In the genomic region with DNA sequence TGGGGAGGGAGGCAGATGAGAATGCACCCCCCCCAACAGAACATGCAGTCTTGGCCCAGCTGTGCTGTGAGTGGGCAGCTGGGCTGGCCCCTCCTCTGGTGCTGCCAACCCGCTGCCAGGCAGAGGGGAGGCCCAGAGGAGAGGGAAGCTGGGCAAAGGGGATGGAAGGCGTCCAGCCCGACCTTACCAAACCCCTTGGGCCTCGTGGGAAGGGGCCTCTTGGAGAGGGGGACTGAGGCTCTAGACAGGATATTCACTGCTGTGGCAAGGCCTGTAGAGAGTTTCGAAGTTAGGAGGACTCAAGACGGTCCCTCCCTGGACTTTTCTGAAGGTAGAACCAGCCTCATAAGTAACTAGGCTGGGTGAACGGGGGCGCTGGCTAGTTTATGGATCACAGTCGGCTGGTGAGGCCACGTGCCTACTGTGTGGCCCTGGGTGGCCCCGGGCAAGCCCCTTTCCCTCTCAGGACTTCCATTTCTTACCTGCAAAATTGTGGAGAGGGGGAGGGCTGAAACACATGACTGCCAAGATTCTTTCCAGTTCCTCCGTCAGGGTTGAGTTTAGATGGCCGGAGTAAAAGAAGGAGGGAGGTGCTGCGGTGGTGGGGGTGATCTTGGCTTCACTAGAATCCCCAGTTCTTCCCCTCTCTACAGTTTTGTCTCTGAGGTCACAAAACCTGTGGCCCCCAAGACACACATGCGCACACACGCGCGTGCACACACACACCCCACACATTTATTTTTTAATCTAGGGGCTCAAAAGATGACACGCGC, we compare ENCODE assay signal across 2 cellular contexts.
TF ChIP-seq lines count a peak whose summit lies in the region.

No MANE protein-coding gene starts in this region.

TF ChIP-seq in SK-N-SH treated with all-trans-retinoic acid at 6 μM for 48 hours, 23 proteins besides CTCF, POLR2A, EP300 and RAD21:
- TF ChIP-seq RARB (CRISPR knock-in tag; IDR thresholded peaks at IDR 0.05) (no peak), OSR1 (CRISPR knock-in tag; IDR thresholded peaks at IDR 0.05) (no peak), GLIS3 (CRISPR knock-in tag; IDR thresholded peaks at IDR 0.05) (no peak), ZFP3 (CRISPR knock-in tag; IDR thresholded peaks at IDR 0.05) (no peak), TCF4 (CRISPR knock-in tag; IDR thresholded peaks at IDR 0.05; ENCODE audit: borderline replicate concordance) (no peak), ESRRG (CRISPR knock-in tag; IDR thresholded peaks at IDR 0.05) (no peak), ZNF565 (CRISPR knock-in tag; conservative IDR thresholded peaks at IDR 0.05; ENCODE audit: low read depth) (no peak), ZC3H10 (CRISPR knock-in tag; IDR thresholded peaks at IDR 0.05) (no peak), ZNF8 (CRISPR knock-in tag; IDR thresholded peaks at IDR 0.05) (no peak), BACH2 (CRISPR knock-in tag; IDR thresholded peaks at IDR 0.05; ENCODE audit: borderline replicate concordance) (no peak), ARNTL (CRISPR knock-in tag; IDR thresholded peaks at IDR 0.05; ENCODE audit: borderline replicate concordance, low read depth) (no peak), CSDC2 (CRISPR knock-in tag; IDR thresholded peaks at IDR 0.05) (no peak), ISL1 (CRISPR knock-in tag; IDR thresholded peaks at IDR 0.05) (no peak)
- TF ChIP-seq, protein P1, sequence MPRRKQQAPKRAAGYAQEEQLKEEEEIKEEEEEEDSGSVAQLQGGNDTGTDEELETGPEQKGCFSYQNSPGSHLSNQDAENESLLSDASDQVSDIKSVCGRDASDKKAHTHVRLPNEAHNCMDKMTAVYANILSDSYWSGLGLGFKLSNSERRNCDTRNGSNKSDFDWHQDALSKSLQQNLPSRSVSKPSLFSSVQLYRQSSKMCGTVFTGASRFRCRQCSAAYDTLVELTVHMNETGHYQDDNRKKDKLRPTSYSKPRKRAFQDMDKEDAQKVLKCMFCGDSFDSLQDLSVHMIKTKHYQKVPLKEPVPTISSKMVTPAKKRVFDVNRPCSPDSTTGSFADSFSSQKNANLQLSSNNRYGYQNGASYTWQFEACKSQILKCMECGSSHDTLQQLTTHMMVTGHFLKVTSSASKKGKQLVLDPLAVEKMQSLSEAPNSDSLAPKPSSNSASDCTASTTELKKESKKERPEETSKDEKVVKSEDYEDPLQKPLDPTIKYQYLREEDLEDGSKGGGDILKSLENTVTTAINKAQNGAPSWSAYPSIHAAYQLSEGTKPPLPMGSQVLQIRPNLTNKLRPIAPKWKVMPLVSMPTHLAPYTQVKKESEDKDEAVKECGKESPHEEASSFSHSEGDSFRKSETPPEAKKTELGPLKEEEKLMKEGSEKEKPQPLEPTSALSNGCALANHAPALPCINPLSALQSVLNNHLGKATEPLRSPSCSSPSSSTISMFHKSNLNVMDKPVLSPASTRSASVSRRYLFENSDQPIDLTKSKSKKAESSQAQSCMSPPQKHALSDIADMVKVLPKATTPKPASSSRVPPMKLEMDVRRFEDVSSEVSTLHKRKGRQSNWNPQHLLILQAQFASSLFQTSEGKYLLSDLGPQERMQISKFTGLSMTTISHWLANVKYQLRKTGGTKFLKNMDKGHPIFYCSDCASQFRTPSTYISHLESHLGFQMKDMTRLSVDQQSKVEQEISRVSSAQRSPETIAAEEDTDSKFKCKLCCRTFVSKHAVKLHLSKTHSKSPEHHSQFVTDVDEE (CRISPR knock-in tag; IDR thresholded peaks at IDR 0.05), result no peak
- TF ChIP-seq, protein P2, sequence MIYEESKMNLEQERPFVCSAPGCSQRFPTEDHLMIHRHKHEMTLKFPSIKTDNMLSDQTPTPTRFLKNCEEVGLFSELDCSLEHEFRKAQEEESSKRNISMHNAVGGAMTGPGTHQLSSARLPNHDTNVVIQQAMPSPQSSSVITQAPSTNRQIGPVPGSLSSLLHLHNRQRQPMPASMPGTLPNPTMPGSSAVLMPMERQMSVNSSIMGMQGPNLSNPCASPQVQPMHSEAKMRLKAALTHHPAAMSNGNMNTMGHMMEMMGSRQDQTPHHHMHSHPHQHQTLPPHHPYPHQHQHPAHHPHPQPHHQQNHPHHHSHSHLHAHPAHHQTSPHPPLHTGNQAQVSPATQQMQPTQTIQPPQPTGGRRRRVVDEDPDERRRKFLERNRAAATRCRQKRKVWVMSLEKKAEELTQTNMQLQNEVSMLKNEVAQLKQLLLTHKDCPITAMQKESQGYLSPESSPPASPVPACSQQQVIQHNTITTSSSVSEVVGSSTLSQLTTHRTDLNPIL (CRISPR knock-in tag; IDR thresholded peaks at IDR 0.05; ENCODE audit: low read depth), result no peak
- TF ChIP-seq, protein P3, sequence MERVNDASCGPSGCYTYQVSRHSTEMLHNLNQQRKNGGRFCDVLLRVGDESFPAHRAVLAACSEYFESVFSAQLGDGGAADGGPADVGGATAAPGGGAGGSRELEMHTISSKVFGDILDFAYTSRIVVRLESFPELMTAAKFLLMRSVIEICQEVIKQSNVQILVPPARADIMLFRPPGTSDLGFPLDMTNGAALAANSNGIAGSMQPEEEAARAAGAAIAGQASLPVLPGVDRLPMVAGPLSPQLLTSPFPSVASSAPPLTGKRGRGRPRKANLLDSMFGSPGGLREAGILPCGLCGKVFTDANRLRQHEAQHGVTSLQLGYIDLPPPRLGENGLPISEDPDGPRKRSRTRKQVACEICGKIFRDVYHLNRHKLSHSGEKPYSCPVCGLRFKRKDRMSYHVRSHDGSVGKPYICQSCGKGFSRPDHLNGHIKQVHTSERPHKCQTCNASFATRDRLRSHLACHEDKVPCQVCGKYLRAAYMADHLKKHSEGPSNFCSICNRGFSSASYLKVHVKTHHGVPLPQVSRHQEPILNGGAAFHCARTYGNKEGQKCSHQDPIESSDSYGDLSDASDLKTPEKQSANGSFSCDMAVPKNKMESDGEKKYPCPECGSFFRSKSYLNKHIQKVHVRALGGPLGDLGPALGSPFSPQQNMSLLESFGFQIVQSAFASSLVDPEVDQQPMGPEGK (CRISPR knock-in tag; IDR thresholded peaks at IDR 0.05; ENCODE audit: borderline replicate concordance), result no peak
- TF ChIP-seq, protein P4, sequence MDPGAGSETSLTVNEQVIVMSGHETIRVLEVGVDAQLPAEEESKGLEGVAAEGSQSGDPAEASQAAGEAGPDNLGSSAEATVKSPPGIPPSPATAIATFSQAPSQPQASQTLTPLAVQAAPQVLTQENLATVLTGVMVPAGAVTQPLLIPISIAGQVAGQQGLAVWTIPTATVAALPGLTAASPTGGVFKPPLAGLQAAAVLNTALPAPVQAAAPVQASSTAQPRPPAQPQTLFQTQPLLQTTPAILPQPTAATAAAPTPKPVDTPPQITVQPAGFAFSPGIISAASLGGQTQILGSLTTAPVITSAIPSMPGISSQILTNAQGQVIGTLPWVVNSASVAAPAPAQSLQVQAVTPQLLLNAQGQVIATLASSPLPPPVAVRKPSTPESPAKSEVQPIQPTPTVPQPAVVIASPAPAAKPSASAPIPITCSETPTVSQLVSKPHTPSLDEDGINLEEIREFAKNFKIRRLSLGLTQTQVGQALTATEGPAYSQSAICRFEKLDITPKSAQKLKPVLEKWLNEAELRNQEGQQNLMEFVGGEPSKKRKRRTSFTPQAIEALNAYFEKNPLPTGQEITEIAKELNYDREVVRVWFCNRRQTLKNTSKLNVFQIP (CRISPR knock-in tag; IDR thresholded peaks at IDR 0.05; ENCODE audit: borderline replicate concordance, low read depth), result no peak

TF ChIP-seq in K562, 482 proteins besides CTCF, POLR2A, EP300 and RAD21 (continues in another document):
- TF ChIP-seq FOXM1 (IDR thresholded peaks at IDR 0.05; ENCODE audit: low read depth) (no peak), FOXM1 (CRISPR knock-in tag; IDR thresholded peaks at IDR 0.05; ENCODE audit: low read depth) (no peak), SUPT5H (IDR thresholded peaks at IDR 0.05) (0 out of 2 replicates have a peak, but pooled peaks have one; percentile 33), ZNF165 (CRISPR knock-in tag; IDR thresholded peaks at IDR 0.05; ENCODE audit: borderline replicate concordance) (no peak), BRD9 (IDR thresholded peaks at IDR 0.05; ENCODE audit: low read depth, partially characterized antibody) (peak; percentile 57), ZNF232 (CRISPR knock-in tag; IDR thresholded peaks at IDR 0.05) (no peak), HNRNPK (IDR thresholded peaks at IDR 0.05; ENCODE audit: low read depth, low read length, poor library complexity, severe bottlenecking) (no peak), GABPB2 (CRISPR knock-in tag; conservative IDR thresholded peaks at IDR 0.05) (no peak), SRSF9 (IDR thresholded peaks at IDR 0.05; ENCODE audit: borderline replicate concordance, low read depth, low read length) (no peak), SMAD1 (IDR thresholded peaks at IDR 0.05; ENCODE audit: low read depth, low read length, partially characterized antibody) (no peak), NCOA1 (IDR thresholded peaks at IDR 0.05; ENCODE audit: low read depth) (0 out of 2 replicates have a peak, but pooled peaks have one; percentile 16), ZBTB7A (IDR thresholded peaks at IDR 0.05; ENCODE audit: borderline replicate concordance, control insufficient read depth, low read depth, low read length) (no peak)
- TF ChIP-seq, protein P5, sequence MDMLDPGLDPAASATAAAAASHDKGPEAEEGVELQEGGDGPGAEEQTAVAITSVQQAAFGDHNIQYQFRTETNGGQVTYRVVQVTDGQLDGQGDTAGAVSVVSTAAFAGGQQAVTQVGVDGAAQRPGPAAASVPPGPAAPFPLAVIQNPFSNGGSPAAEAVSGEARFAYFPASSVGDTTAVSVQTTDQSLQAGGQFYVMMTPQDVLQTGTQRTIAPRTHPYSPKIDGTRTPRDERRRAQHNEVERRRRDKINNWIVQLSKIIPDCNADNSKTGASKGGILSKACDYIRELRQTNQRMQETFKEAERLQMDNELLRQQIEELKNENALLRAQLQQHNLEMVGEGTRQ (CRISPR knock-in tag; IDR thresholded peaks at IDR 0.05), result 0 out of 2 replicates have a peak, but pooled peaks have one; percentile 17
- TF ChIP-seq, protein P6, sequence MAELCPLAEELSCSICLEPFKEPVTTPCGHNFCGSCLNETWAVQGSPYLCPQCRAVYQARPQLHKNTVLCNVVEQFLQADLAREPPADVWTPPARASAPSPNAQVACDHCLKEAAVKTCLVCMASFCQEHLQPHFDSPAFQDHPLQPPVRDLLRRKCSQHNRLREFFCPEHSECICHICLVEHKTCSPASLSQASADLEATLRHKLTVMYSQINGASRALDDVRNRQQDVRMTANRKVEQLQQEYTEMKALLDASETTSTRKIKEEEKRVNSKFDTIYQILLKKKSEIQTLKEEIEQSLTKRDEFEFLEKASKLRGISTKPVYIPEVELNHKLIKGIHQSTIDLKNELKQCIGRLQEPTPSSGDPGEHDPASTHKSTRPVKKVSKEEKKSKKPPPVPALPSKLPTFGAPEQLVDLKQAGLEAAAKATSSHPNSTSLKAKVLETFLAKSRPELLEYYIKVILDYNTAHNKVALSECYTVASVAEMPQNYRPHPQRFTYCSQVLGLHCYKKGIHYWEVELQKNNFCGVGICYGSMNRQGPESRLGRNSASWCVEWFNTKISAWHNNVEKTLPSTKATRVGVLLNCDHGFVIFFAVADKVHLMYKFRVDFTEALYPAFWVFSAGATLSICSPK (IDR thresholded peaks at IDR 0.05; ENCODE audit: borderline replicate concordance), result no peak
- TF ChIP-seq, protein P7, sequence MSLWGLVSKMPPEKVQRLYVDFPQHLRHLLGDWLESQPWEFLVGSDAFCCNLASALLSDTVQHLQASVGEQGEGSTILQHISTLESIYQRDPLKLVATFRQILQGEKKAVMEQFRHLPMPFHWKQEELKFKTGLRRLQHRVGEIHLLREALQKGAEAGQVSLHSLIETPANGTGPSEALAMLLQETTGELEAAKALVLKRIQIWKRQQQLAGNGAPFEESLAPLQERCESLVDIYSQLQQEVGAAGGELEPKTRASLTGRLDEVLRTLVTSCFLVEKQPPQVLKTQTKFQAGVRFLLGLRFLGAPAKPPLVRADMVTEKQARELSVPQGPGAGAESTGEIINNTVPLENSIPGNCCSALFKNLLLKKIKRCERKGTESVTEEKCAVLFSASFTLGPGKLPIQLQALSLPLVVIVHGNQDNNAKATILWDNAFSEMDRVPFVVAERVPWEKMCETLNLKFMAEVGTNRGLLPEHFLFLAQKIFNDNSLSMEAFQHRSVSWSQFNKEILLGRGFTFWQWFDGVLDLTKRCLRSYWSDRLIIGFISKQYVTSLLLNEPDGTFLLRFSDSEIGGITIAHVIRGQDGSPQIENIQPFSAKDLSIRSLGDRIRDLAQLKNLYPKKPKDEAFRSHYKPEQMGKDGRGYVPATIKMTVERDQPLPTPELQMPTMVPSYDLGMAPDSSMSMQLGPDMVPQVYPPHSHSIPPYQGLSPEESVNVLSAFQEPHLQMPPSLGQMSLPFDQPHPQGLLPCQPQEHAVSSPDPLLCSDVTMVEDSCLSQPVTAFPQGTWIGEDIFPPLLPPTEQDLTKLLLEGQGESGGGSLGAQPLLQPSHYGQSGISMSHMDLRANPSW (CRISPR knock-in tag; IDR thresholded peaks at IDR 0.05), result no peak
- TF ChIP-seq, protein P8, sequence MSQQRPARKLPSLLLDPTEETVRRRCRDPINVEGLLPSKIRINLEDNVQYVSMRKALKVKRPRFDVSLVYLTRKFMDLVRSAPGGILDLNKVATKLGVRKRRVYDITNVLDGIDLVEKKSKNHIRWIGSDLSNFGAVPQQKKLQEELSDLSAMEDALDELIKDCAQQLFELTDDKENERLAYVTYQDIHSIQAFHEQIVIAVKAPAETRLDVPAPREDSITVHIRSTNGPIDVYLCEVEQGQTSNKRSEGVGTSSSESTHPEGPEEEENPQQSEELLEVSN (IDR thresholded peaks at IDR 0.05; ENCODE audit: borderline replicate concordance in 1 of 2, extremely low read depth in 1 of 2, insufficient read depth in 1 of 2, insufficient read length in 1 of 2, low read depth in 1 of 2, low read length in 1 of 2, poor library complexity in 1 of 2, severe bottlenecking in 1 of 2), result peak; percentile 36 to 39
- TF ChIP-seq, protein P9, sequence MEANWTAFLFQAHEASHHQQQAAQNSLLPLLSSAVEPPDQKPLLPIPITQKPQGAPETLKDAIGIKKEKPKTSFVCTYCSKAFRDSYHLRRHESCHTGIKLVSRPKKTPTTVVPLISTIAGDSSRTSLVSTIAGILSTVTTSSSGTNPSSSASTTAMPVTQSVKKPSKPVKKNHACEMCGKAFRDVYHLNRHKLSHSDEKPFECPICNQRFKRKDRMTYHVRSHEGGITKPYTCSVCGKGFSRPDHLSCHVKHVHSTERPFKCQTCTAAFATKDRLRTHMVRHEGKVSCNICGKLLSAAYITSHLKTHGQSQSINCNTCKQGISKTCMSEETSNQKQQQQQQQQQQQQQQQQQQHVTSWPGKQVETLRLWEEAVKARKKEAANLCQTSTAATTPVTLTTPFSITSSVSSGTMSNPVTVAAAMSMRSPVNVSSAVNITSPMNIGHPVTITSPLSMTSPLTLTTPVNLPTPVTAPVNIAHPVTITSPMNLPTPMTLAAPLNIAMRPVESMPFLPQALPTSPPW (CRISPR knock-in tag; IDR thresholded peaks at IDR 0.05), result no peak
